Comparison of ENCODE assay signal across 20 cellular contexts in genomic region chr7:107232568-107233090, GRCh38.
A peak's percentile ranks its signal among the peaks of the same experiment; 100 is the strongest.
DNase-seq lines count a peak whose midpoint lies in the region; ATAC-seq and TF ChIP-seq lines count a peak whose summit lies in the region.
"Had no signal": no experiment of that assay in that cellular context is flagged by ENCODE, and none has a peak within 500 bp of the region (broad histone marks: within the 10 kb centered on the region; RNA-seq: fewer than 3 reads in every experiment).

No MANE protein-coding gene starts in this region.

- H3K9me3 Mint-ChIP-seq in HFFc6, result no peaks in the 10 kb centered on the region
- H3K9me3 Mint-ChIP-seq: activated T-helper 2 cell treated with anti-CD3 and anti-CD28 coated beads, Interferon-gamma antibody, Interleukin-2, Interleukin-4, amounts not matched to agents 10 μg/mL and 5 μg/mL and 100 μg/mL, durations not matched to agents 14 hours and 24 hours and 36 hours; endodermal cell; naive B cell had no signal

- peaks cover 14% of the 10 kb centered on the region; the same call in 1 of the 2 replicates for H3K36me3 Mint-ChIP-seq in HFFc6 (ENCODE audit: low read depth)

- ATAC-seq in RWPE2 (ENCODE audit: low read depth) (no peak), GM21576 (IDR thresholded peaks at IDR 0.05; ENCODE audit: unreplicated experiment) (no peak)
- ATAC-seq: activated CD8-positive, alpha-beta T cell treated with anti-CD3 and anti-CD28 coated beads, Interleukin-2, amount 10 ng/mL, durations not matched to agents 7 days and 5 days; right lobe of liver had no signal

- H3K36me3 ChIP-seq in RWPE2 (ENCODE audit: low read depth), result peaks cover 9% of the 10 kb centered on the region; the same call in 1 of the 2 replicates
- H3K36me3 ChIP-seq: right lobe of liver had no signal

- no peaks in the 10 kb centered on the region for H3K27me3 ChIP-seq in RWPE2 (ENCODE audit: insufficient read depth, poor library complexity, severe bottlenecking)
- no peaks in the 10 kb centered on the region for H3K27me3 ChIP-seq in dorsolateral prefrontal cortex
- H3K27me3 ChIP-seq: right lobe of liver had no signal

- H3K4me3 ChIP-seq in RWPE2 (ENCODE audit: severe bottlenecking) (no peak overlapping the region), dorsolateral prefrontal cortex (peak overlapping the region in 1 of 59 donors; percentile 3), skeletal muscle cell (ENCODE audit: low read depth, low read length) (no peak overlapping the region)
- H3K4me3 ChIP-seq: GM23248, right lobe of liver had no signal

- DNase-seq in HFFc6, result peak; percentile 42
- no peak for DNase-seq in RWPE2 (ENCODE audit: low spot score)
- DNase-seq in dorsolateral prefrontal cortex, result peak in 1 of 10 donors; percentile 73
- peak; percentile 37 for DNase-seq in skeletal muscle cell (ENCODE audit: low read depth)
- no peak for DNase-seq in RKO (ENCODE audit: low spot score)
- no peak for DNase-seq in activated naive CD4-positive, alpha-beta T cell treated with Interleukin-2 at 50 U/mL for 16 hours
- DNase-seq: activated CD8-positive, alpha-beta T cell treated with anti-CD3 and anti-CD28 coated beads, Interleukin-2, amount 10 ng/mL, durations not matched to agents 7 days and 5 days; glutamatergic neuron; GM23248; KG1; left cardiac atrium; naive B cell; NCI-H187 treated with DMSO at 0.1 percent for 48 hours; NCI-H748 treated with DMSO at 0.1 percent for 48 hours; right lobe of liver; RPMI8226; stimulated activated naive CD4-positive, alpha-beta T cell had no signal

- TF ChIP-seq CTCF in HFFc6 (IDR thresholded peaks at IDR 0.05), result no peak
- TF ChIP-seq CTCF in RWPE2 (IDR thresholded peaks at IDR 0.05; ENCODE audit: poor library complexity, severe bottlenecking), result no peak
- no peak for TF ChIP-seq CTCF in dorsolateral prefrontal cortex (IDR thresholded peaks at IDR 0.05 in 54 of 56, conservative IDR thresholded peaks at IDR 0.05 in 2 of 56; ENCODE audit: low read depth in 1 of 56, partially characterized antibody in 56 of 56)

- H3K9me3 ChIP-seq in RWPE2 (ENCODE audit: severe bottlenecking), result no peaks in the 10 kb centered on the region
- H3K9me3 ChIP-seq: right lobe of liver had no signal

- peaks cover 66% of the 10 kb centered on the region for H3K4me1 Mint-ChIP-seq in HFFc6 (ENCODE audit: low read depth)

- H3K4me3 Mint-ChIP-seq in HFFc6, result no peak overlapping the region
- H3K4me3 Mint-ChIP-seq: activated CD8-positive, alpha-beta T cell treated with anti-CD3 and anti-CD28 coated beads, Interleukin-2, amount 10 ng/mL, durations not matched to agents 7 days and 5 days; endodermal cell; naive B cell had no signal

- intact Hi-C loops in dorsolateral prefrontal cortex (cut with DNase I), result no loop called here

- H3K27ac Mint-ChIP-seq in HFFc6, result no peak overlapping the region
- H3K27ac Mint-ChIP-seq: activated CD8-positive, alpha-beta T cell treated with anti-CD3 and anti-CD28 coated beads, Interleukin-2, amount 10 ng/mL, durations not matched to agents 7 days and 5 days; activated T-helper 2 cell treated with anti-CD3 and anti-CD28 coated beads, Interferon-gamma antibody, Interleukin-2, Interleukin-4, amounts not matched to agents 10 μg/mL and 5 μg/mL and 100 μg/mL, durations not matched to agents 14 hours and 24 hours and 36 hours; endodermal cell; naive B cell had no signal

- peak overlapping the region; percentile 93 for H3K27ac ChIP-seq in RWPE2 (ENCODE audit: poor library complexity, severe bottlenecking)
- peak overlapping the region in 37 of 59 donors; percentile 1 to 88 (median 60) for H3K27ac ChIP-seq in dorsolateral prefrontal cortex
- H3K27ac ChIP-seq: GM23248, right lobe of liver had no signal

- peaks cover 3% of the 10 kb centered on the region; the same call in 1 of the 2 replicates for H3K27me3 Mint-ChIP-seq in HFFc6 (ENCODE audit: insufficient read depth)
- H3K27me3 Mint-ChIP-seq: naive B cell had no signal

- H3K4me1 ChIP-seq in RWPE2 (ENCODE audit: insufficient read depth, poor library complexity, severe bottlenecking), result peaks cover 43% of the 10 kb centered on the region
- H3K4me1 ChIP-seq: right lobe of liver had no signal

Comparison
In these comparisons a context has a peak if more than half of its experiments do, and no peak if none do; other contexts are left out.
1. DNase-seq: peak in HFFc6 (single experiment) and skeletal muscle cell (single experiment); none in RWPE2 (single experiment), RKO (single experiment) and activated naive CD4-positive, alpha-beta T cell treated with Interleukin-2 at 50 U/mL for 16 hours (single experiment).